ENCODE assay signal across 2 cellular contexts in the genomic region with DNA sequence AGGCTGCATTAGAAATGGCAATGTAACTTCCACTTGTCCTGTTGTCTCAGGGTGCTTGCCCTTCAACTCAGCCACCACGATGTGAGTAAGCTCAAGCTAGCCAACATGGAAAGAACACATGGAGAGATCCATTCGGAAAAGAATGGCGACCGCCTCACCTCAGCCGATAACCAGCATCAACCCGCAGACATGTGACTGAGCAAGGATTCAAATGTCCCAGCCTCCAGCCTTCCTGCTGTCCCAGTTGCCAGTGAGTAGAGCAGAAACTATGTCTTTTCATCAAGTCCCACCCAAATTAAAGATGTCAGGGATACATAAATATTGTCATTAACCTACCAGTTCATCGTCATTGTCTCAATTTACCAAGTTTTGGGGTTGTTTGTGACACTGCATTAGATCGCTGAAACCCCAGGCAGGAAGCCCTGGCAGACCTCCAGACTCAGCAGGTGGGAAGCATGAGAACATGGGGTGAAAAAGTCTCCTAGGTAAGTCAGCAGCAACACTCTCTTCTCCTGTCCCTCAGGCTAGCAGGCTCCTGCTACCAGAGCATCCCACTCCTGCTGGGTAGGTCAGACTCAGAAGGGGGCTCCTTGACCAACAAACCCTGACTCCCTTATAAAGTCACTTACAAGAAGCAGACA.
TF ChIP-seq lines count a peak whose summit lies in the region.

No MANE protein-coding gene starts in this region.

TF ChIP-seq in K562, 482 proteins besides CTCF, POLR2A, EP300 and RAD21 (continued from another document and continues in another):
- TF ChIP-seq, protein P1, sequence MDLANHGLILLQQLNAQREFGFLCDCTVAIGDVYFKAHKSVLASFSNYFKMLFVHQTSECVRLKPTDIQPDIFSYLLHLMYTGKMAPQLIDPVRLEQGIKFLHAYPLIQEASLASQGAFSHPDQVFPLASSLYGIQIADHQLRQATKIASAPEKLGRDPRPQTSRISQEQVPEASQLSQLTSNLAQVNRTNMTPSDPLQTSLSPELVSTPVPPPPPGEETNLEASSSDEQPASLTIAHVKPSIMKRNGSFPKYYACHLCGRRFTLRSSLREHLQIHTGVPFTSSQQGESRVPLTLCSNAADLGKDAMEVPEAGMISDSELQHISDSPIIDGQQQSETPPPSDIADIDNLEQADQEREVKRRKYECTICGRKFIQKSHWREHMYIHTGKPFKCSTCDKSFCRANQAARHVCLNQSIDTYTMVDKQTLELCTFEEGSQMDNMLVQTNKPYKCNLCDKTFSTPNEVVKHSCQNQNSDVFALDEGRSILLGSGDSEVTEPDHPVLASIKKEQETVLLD (IDR thresholded peaks at IDR 0.05), result no peak
- TF ChIP-seq, protein P2, sequence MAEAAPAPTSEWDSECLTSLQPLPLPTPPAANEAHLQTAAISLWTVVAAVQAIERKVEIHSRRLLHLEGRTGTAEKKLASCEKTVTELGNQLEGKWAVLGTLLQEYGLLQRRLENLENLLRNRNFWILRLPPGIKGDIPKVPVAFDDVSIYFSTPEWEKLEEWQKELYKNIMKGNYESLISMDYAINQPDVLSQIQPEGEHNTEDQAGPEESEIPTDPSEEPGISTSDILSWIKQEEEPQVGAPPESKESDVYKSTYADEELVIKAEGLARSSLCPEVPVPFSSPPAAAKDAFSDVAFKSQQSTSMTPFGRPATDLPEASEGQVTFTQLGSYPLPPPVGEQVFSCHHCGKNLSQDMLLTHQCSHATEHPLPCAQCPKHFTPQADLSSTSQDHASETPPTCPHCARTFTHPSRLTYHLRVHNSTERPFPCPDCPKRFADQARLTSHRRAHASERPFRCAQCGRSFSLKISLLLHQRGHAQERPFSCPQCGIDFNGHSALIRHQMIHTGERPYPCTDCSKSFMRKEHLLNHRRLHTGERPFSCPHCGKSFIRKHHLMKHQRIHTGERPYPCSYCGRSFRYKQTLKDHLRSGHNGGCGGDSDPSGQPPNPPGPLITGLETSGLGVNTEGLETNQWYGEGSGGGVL (CRISPR knock-in tag; IDR thresholded peaks at IDR 0.05), result no peak
- no peak for TF ChIP-seq SLC30A9 (CRISPR knock-in tag; IDR thresholded peaks at IDR 0.05)
- TF ChIP-seq NONO (IDR thresholded peaks at IDR 0.05; ENCODE audit: low read depth in 2 of 2, low read length in 1 of 2), result no peak
- TF ChIP-seq MCM5 (IDR thresholded peaks at IDR 0.05; ENCODE audit: low read depth), result no peak
- TF ChIP-seq, protein P3, sequence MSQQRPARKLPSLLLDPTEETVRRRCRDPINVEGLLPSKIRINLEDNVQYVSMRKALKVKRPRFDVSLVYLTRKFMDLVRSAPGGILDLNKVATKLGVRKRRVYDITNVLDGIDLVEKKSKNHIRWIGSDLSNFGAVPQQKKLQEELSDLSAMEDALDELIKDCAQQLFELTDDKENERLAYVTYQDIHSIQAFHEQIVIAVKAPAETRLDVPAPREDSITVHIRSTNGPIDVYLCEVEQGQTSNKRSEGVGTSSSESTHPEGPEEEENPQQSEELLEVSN (IDR thresholded peaks at IDR 0.05; ENCODE audit: borderline replicate concordance in 1 of 2, extremely low read depth in 1 of 2, insufficient read depth in 1 of 2, insufficient read length in 1 of 2, low read depth in 1 of 2, low read length in 1 of 2, poor library complexity in 1 of 2, severe bottlenecking in 1 of 2), result peak in 1 of 2 experiments; percentile 5
- no peak for TF ChIP-seq ZNF79 (CRISPR knock-in tag; IDR thresholded peaks at IDR 0.05; ENCODE audit: low read depth)
- no peak for TF ChIP-seq IFI16 (CRISPR knock-in tag; IDR thresholded peaks at IDR 0.05)
- TF ChIP-seq, protein P4, sequence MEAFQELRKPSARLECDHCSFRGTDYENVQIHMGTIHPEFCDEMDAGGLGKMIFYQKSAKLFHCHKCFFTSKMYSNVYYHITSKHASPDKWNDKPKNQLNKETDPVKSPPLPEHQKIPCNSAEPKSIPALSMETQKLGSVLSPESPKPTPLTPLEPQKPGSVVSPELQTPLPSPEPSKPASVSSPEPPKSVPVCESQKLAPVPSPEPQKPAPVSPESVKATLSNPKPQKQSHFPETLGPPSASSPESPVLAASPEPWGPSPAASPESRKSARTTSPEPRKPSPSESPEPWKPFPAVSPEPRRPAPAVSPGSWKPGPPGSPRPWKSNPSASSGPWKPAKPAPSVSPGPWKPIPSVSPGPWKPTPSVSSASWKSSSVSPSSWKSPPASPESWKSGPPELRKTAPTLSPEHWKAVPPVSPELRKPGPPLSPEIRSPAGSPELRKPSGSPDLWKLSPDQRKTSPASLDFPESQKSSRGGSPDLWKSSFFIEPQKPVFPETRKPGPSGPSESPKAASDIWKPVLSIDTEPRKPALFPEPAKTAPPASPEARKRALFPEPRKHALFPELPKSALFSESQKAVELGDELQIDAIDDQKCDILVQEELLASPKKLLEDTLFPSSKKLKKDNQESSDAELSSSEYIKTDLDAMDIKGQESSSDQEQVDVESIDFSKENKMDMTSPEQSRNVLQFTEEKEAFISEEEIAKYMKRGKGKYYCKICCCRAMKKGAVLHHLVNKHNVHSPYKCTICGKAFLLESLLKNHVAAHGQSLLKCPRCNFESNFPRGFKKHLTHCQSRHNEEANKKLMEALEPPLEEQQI (IDR thresholded peaks at IDR 0.05), result no peak
- TF ChIP-seq OTX1 (CRISPR knock-in tag; IDR thresholded peaks at IDR 0.05), result no peak
- TF ChIP-seq, protein P5, sequence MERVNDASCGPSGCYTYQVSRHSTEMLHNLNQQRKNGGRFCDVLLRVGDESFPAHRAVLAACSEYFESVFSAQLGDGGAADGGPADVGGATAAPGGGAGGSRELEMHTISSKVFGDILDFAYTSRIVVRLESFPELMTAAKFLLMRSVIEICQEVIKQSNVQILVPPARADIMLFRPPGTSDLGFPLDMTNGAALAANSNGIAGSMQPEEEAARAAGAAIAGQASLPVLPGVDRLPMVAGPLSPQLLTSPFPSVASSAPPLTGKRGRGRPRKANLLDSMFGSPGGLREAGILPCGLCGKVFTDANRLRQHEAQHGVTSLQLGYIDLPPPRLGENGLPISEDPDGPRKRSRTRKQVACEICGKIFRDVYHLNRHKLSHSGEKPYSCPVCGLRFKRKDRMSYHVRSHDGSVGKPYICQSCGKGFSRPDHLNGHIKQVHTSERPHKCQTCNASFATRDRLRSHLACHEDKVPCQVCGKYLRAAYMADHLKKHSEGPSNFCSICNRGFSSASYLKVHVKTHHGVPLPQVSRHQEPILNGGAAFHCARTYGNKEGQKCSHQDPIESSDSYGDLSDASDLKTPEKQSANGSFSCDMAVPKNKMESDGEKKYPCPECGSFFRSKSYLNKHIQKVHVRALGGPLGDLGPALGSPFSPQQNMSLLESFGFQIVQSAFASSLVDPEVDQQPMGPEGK (CRISPR knock-in tag; IDR thresholded peaks at IDR 0.05; ENCODE audit: borderline replicate concordance), result no peak
- no peak for TF ChIP-seq POU5F1 (IDR thresholded peaks at IDR 0.05; ENCODE audit: borderline replicate concordance, low read depth, low read length, partially characterized antibody)
- TF ChIP-seq ASH1L (IDR thresholded peaks at IDR 0.05; ENCODE audit: borderline replicate concordance, low read depth, partially characterized antibody), result no peak
- TF ChIP-seq HDGF (IDR thresholded peaks at IDR 0.05), result no peak
- TF ChIP-seq ZNF175 (CRISPR knock-in tag; IDR thresholded peaks at IDR 0.05; ENCODE audit: low read depth), result no peak
- TF ChIP-seq, protein P6, sequence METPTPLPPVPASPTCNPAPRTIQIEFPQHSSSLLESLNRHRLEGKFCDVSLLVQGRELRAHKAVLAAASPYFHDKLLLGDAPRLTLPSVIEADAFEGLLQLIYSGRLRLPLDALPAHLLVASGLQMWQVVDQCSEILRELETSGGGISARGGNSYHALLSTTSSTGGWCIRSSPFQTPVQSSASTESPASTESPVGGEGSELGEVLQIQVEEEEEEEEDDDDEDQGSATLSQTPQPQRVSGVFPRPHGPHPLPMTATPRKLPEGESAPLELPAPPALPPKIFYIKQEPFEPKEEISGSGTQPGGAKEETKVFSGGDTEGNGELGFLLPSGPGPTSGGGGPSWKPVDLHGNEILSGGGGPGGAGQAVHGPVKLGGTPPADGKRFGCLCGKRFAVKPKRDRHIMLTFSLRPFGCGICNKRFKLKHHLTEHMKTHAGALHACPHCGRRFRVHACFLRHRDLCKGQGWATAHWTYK (CRISPR knock-in tag; IDR thresholded peaks at IDR 0.05), result no peak

TF ChIP-seq in WTC11, 78 proteins besides CTCF, POLR2A, EP300 and RAD21 (continued from another document):
- TF ChIP-seq ZNF138 (CRISPR knock-in tag; conservative IDR thresholded peaks at IDR 0.05) (no peak), GTF2I (CRISPR knock-in tag; conservative IDR thresholded peaks at IDR 0.05) (no peak), ZNF232 (CRISPR knock-in tag; IDR thresholded peaks at IDR 0.05) (no peak), GRHL2 (CRISPR knock-in tag; IDR thresholded peaks at IDR 0.05; ENCODE audit: insufficient replicate concordance, severe bottlenecking) (no peak), NFE2L1 (CRISPR knock-in tag; IDR thresholded peaks at IDR 0.05) (no peak)
- TF ChIP-seq, protein P7, sequence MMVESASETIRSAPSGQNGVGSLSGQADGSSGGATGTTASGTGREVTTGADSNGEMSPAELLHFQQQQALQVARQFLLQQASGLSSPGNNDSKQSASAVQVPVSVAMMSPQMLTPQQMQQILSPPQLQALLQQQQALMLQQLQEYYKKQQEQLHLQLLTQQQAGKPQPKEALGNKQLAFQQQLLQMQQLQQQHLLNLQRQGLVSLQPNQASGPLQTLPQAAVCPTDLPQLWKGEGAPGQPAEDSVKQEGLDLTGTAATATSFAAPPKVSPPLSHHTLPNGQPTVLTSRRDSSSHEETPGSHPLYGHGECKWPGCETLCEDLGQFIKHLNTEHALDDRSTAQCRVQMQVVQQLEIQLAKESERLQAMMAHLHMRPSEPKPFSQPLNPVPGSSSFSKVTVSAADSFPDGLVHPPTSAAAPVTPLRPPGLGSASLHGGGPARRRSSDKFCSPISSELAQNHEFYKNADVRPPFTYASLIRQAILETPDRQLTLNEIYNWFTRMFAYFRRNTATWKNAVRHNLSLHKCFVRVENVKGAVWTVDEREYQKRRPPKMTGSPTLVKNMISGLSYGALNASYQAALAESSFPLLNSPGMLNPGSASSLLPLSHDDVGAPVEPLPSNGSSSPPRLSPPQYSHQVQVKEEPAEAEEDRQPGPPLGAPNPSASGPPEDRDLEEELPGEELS (CRISPR knock-in tag; IDR thresholded peaks at IDR 0.05), result no peak
- TF ChIP-seq, protein P8, sequence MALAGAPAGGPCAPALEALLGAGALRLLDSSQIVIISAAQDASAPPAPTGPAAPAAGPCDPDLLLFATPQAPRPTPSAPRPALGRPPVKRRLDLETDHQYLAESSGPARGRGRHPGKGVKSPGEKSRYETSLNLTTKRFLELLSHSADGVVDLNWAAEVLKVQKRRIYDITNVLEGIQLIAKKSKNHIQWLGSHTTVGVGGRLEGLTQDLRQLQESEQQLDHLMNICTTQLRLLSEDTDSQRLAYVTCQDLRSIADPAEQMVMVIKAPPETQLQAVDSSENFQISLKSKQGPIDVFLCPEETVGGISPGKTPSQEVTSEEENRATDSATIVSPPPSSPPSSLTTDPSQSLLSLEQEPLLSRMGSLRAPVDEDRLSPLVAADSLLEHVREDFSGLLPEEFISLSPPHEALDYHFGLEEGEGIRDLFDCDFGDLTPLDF (CRISPR knock-in tag; IDR thresholded peaks at IDR 0.05), result no peak
